In the genomic region with DNA sequence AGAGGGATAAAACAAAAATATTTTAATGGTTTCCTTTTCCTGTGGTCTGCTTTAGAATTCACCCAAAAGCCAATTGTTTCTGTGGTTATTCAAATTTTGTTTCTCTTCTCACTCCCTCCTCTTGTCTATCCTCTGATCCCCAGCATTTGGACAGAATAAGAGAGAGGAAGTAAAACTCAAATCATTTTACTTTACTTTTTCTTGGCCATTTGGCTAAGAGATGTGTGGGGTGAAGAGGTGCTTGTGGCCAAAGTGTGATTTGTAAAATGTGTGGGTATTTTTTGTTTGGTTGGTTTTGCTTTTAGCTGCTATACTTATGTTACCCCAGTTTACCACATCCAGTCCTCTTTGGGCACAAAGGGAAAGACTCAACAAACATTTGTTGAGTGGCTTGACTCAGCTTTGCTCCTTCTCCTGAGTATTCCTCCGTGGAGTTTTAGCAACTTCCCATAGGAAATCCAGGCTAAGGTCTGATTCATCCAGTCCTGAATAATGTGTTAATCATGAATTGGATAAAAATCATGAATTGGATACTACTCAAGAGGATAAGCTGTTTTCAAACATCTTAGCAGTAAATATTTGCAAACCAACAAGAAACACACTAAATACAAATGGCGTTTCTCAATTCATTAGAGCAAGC, we compare ENCODE assay signal across 10 cellular contexts.
A peak's percentile ranks its signal among the peaks of the same experiment; 100 is the strongest.
DNase-seq lines count a peak whose midpoint lies in the region; ATAC-seq and TF ChIP-seq lines count a peak whose summit lies in the region.
"Had no signal": no experiment of that assay in that cellular context is flagged by ENCODE, and none has a peak within 500 bp of the region (broad histone marks: within the 10 kb centered on the region; RNA-seq: fewer than 3 reads in every experiment).

No MANE protein-coding gene starts in this region.

- no peaks in the 10 kb centered on the region for H3K9me3 ChIP-seq in gastroesophageal sphincter

- peak; percentile 49 for DNase-seq in GM13977 (ENCODE audit: low spot score)
- peak; percentile 20 for DNase-seq in KBM-7
- DNase-seq in left colon, result no peak
- no peak for DNase-seq in hepatic stellate cell (ENCODE audit: low spot score)
- DNase-seq in posterior cingulate gyrus, result no peak
- DNase-seq in type B pancreatic cell (ENCODE audit: extremely low spot score, unreplicated experiment), result no peak
- DNase-seq: activated B cell treated with CpG ODN at 0.5 μM for 24 hours, hypothalamus had no signal

- H3K9me3 Mint-ChIP-seq in type B pancreatic cell, result peaks cover 14% of the 10 kb centered on the region

- in situ Hi-C loops in GM13977 (cut with MboI; ENCODE audit: low pct_unique_long_range_greater_than_20kb, low sequenced_read_pairs, unreplicated experiment), result no loop called here
- in situ Hi-C loops in KBM-7 (cut with MboI; ENCODE audit: low pct_unique_long_range_greater_than_20kb, low sequenced_read_pairs), result no loop called here

- H3K4me3 Mint-ChIP-seq in type B pancreatic cell, result no peak overlapping the region
- H3K4me3 Mint-ChIP-seq: activated B cell treated with CpG ODN at 0.5 μM for 24 hours had no signal

- WGBS in gastroesophageal sphincter (ENCODE audit: low coverage in 1 of 2), 2 donors, result 72 to 74% methylated on average over 2 of the region's 2 CpGs

- TF ChIP-seq POLR2A in gastroesophageal sphincter (IDR thresholded peaks at IDR 0.05), result no peak

- H3K27me3 ChIP-seq in gastroesophageal sphincter, result no peaks in the 10 kb centered on the region

- intact Hi-C loops in left colon (cut with DNase I, micrococcal nuclease) (no loop called here), posterior cingulate gyrus (cut with DNase I) (no loop called here)

- no peak for TF ChIP-seq EP300 in gastroesophageal sphincter (IDR thresholded peaks at IDR 0.05)

- H3K4me1 ChIP-seq in gastroesophageal sphincter, result peaks cover 0 to 15% (median 0%) of the 10 kb centered on the region in 3 donors

- no peak overlapping the region for H3K4me3 ChIP-seq in gastroesophageal sphincter

- H3K36me3 ChIP-seq in gastroesophageal sphincter, result no peaks in the 10 kb centered on the region

- H3K27me3 Mint-ChIP-seq in type B pancreatic cell, result no peaks in the 10 kb centered on the region

- H3K36me3 Mint-ChIP-seq in type B pancreatic cell, result no peaks in the 10 kb centered on the region

- no peak for TF ChIP-seq CTCF in GM13977 (IDR thresholded peaks at IDR 0.05; ENCODE audit: extremely low read depth, insufficient read depth, missing control alignments)
- no peak for TF ChIP-seq CTCF in gastroesophageal sphincter (IDR thresholded peaks at IDR 0.05)
- no peak for TF ChIP-seq CTCF in type B pancreatic cell (conservative IDR thresholded peaks at IDR 0.05)

- no peak overlapping the region for H3K27ac Mint-ChIP-seq in type B pancreatic cell
- H3K27ac Mint-ChIP-seq: activated B cell treated with CpG ODN at 0.5 μM for 24 hours had no signal

- peak overlapping the region in 2 of 4 donors; percentile 9 to 21 for H3K27ac ChIP-seq in gastroesophageal sphincter

- ATAC-seq in GM21717 (IDR thresholded peaks at IDR 0.05; ENCODE audit: unreplicated experiment) (peak; percentile 93), gastroesophageal sphincter (peak; percentile 40), left colon (no peak)

- H3K4me1 Mint-ChIP-seq in type B pancreatic cell (ENCODE audit: unreplicated experiment), result peaks cover 17% of the 10 kb centered on the region

Comparison
In these comparisons a context has a peak if more than half of its experiments do, and no peak if none do; other contexts are left out.
1. DNase-seq: peak in GM13977 (single experiment) and KBM-7 (single experiment); none in left colon (0 of 2), hepatic stellate cell (single experiment), posterior cingulate gyrus (0 of 10) and type B pancreatic cell (single experiment).